In the genomic region with DNA sequence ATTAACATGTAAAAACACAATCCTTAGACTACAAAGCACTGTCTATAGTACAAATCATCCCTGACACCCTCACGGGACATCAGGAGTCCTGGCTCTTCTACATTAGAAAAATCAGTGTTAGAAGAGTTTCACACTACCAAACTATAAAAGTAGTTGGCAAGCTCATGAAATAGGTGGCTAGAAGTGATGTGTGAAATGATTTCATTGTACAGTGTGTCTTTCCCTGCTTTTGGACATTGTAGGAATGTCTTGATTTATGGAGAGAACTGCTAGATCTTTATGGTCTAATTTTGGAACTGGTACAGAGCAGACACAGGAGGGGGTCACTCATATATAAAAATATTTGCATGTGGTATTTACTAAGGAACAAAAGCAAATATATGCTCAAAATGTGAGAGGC, we compare ENCODE assay signal across 24 cellular contexts. TPM values are rescaled to one million over a fixed set of nuclear protein-coding genes. Genes with fewer than 3 reads are reported as not detected.
"Had no signal": no experiment of that assay in that cellular context is flagged by ENCODE, and none has a peak within 500 bp of the region (broad histone marks: within the 10 kb centered on the region; RNA-seq: fewer than 3 reads in every experiment).

No MANE protein-coding gene starts in this region.

- H3K27me3 ChIP-seq: brain microvascular endothelial cell, dorsolateral prefrontal cortex, tibial nerve had no signal

- H3K36me3 Mint-ChIP-seq: stimulated activated naive B cell treated with anti-CD40 and anti-IgM and Interleukin-4, amounts not matched to agents 10 μg/mL and 1 μg/mL and 100 μg/mL, for 72 hours had no signal

- H3K36me3 ChIP-seq: brain microvascular endothelial cell, lower lobe of right lung, tibial nerve had no signal

- H3K27ac Mint-ChIP-seq: activated B cell treated with CpG ODN at 0.5 μM for 24 hours; activated CD8-positive, alpha-beta T cell treated with anti-CD3 and anti-CD28 coated beads for 36 hours; activated T-helper 17 cell treated with anti-CD3 and anti-CD28 coated beads, Interleukin-2, amount 50 U/mL, for 72 hours; nephron progenitor cell; stimulated activated naive B cell treated with anti-CD40 and anti-IgM and Interleukin-4, amounts not matched to agents 10 μg/mL and 1 μg/mL and 100 μg/mL, for 72 hours had no signal

- H3K4me1 Mint-ChIP-seq: activated B cell treated with CpG ODN at 0.5 μM for 24 hours; activated T-helper 17 cell treated with anti-CD3 and anti-CD28 coated beads, Interleukin-2, amount 50 U/mL, for 72 hours; stimulated activated naive B cell treated with anti-CD40 and anti-IgM and Interleukin-4, amounts not matched to agents 10 μg/mL and 1 μg/mL and 100 μg/mL, for 72 hours had no signal

- DNase-seq: activated B cell treated with CpG ODN at 0.5 μM for 24 hours; activated CD4-positive, alpha-beta T cell treated with anti-CD3 and anti-CD28 coated beads, Interleukin-2, amount 50 U/mL, for 1 hour; activated CD8-positive, alpha-beta T cell treated with anti-CD3 and anti-CD28 coated beads for 36 hours; activated gamma-delta T cell treated with Interleukin-2 at 50 U/mL for 16 hours; activated naive CD4-positive, alpha-beta T cell treated with anti-CD3 and anti-CD28 coated beads, Interleukin-2, amount 50 U/mL, for 16 hours; activated T-cell treated with anti-CD3 and anti-CD28 coated beads, Interleukin-2, amount 50 U/mL, for 4 hours; amniotic stem cell; brain microvascular endothelial cell; effector memory CD4-positive, alpha-beta T cell; head of caudate nucleus; hippocampal formation; lower lobe of right lung; mesenchymal stem cell; nephron progenitor cell; psoas muscle; stimulated activated CD4-positive, alpha-beta T cell treated with anti-CD3 and anti-CD28 coated beads, Interleukin-15, amount 100 ng/mL, for 24 hours; stimulated activated CD4-positive, alpha-beta T cell treated with anti-CD3 and anti-CD28 coated beads, Interleukin-2, amount 100 ng/mL, for 24 hours; stimulated activated naive B cell treated with anti-CD40 and anti-IgM and Interleukin-4, amounts not matched to agents 10 μg/mL and 1 μg/mL and 100 μg/mL, for 72 hours; T-helper 2 cell had no signal

- H3K27me3 Mint-ChIP-seq: activated B cell treated with CpG ODN at 0.5 μM for 24 hours; activated CD8-positive, alpha-beta T cell treated with anti-CD3 and anti-CD28 coated beads for 36 hours; activated T-helper 17 cell treated with anti-CD3 and anti-CD28 coated beads, Interleukin-2, amount 50 U/mL, for 72 hours; stimulated activated naive B cell treated with anti-CD40 and anti-IgM and Interleukin-4, amounts not matched to agents 10 μg/mL and 1 μg/mL and 100 μg/mL, for 72 hours had no signal

- H3K27ac ChIP-seq: brain microvascular endothelial cell, coronary artery, lower lobe of right lung, parathyroid adenoma, psoas muscle, tibial nerve had no signal

- H3K4me3 Mint-ChIP-seq: activated B cell treated with CpG ODN at 0.5 μM for 24 hours; activated CD8-positive, alpha-beta T cell treated with anti-CD3 and anti-CD28 coated beads for 36 hours; activated T-cell treated with anti-CD3 and anti-CD28 coated beads, Interleukin-2, amount 50 U/mL, for 4 hours; activated T-helper 17 cell treated with anti-CD3 and anti-CD28 coated beads, Interleukin-2, amount 50 U/mL, for 72 hours; nephron progenitor cell; stimulated activated naive B cell treated with anti-CD40 and anti-IgM and Interleukin-4, amounts not matched to agents 10 μg/mL and 1 μg/mL and 100 μg/mL, for 72 hours had no signal

- H3K4me3 ChIP-seq: coronary artery, dorsolateral prefrontal cortex, lower lobe of right lung, psoas muscle, tibial nerve had no signal

- H3K9me3 ChIP-seq: lower lobe of right lung, psoas muscle, tibial nerve had no signal

- H3K9me3 Mint-ChIP-seq: activated CD8-positive, alpha-beta T cell treated with anti-CD3 and anti-CD28 coated beads for 36 hours; activated T-cell treated with anti-CD3 and anti-CD28 coated beads, Interleukin-2, amount 50 U/mL, for 4 hours; nephron progenitor cell had no signal

- H3K4me1 ChIP-seq: lower lobe of right lung, parathyroid adenoma, psoas muscle, tibial nerve had no signal

RNA-seq across cellular contexts. Expression of a gene that starts 33.2 kb away (rescaled TPM):
- total RNA-seq: activated B cell treated with CpG ODN at 0.5 μM for 24 hours had no signal
